ENCODE assay signal across 8 cellular contexts in genomic region chr17:47253541-47254402, GRCh38. TPM values are rescaled to one million over a fixed set of nuclear protein-coding genes. Genes with fewer than 3 reads are reported as not detected.
DNase-seq lines count a peak whose midpoint lies in the region; ATAC-seq, FAIRE-seq and TF ChIP-seq lines count a peak whose summit lies in the region.

Gene ITGB3, plus strand, starts transcription at chr17:47253827. Its CDS starts 35 bp downstream, at chr17:47253862.

- DNase-seq in CMK (ENCODE audit: low read depth), result peak; percentile 66
- DNase-seq in SJSA1 (ENCODE audit: low read depth in 1 of 2, low spot score in 2 of 2), result peak; percentile 91 to 92
- DNase-seq in activated naive CD4-positive, alpha-beta T cell (lab: John Stamatoyannopoulos, UW), result peak in 3 of 4 experiments; percentile 5 to 48 (median 25)
- DNase-seq in glutamatergic neuron, result peak; percentile 88
- peak; percentile 53 to 89 (median 70) for DNase-seq in pancreas
- DNase-seq in tibial artery, result peak; percentile 75 to 89

- intact Hi-C loops in pancreas (cut with DNase I) (no loop called here), tibial artery (cut with DNase I; ENCODE audit: low total_unique reads) (no loop called here)

- no peak within 1 kb of the TSS for H3K9ac ChIP-seq in HUES48 (ENCODE audit: low read depth, low read length)

- H3K36me3 ChIP-seq in HUES48 (ENCODE audit: control insufficient read depth, insufficient read depth, low read length) (no peaks in the 10 kb centered on the region), SJSA1 (peaks cover 34% of the 10 kb centered on the region), pancreas (no peaks in the 10 kb centered on the region), tibial artery (no peaks in the 10 kb centered on the region)

- peaks cover 3% of the 10 kb centered on the region for H3K9me3 Mint-ChIP-seq in glutamatergic neuron (ENCODE audit: unreplicated experiment)

- H3K27ac ChIP-seq in HUES48 (ENCODE audit: low read depth, low read length), result no peak within 1 kb of the TSS
- peak within 1 kb of the TSS; percentile 93 for H3K27ac ChIP-seq in SJSA1
- no peak within 1 kb of the TSS for H3K27ac ChIP-seq in pancreas
- peak within 1 kb of the TSS; percentile 95 to 96 for H3K27ac ChIP-seq in tibial artery

- TF ChIP-seq CTCF in glutamatergic neuron (IDR thresholded peaks at IDR 0.05; ENCODE audit: partially characterized antibody, unreplicated experiment), result no peak
- TF ChIP-seq CTCF in pancreas (IDR thresholded peaks at IDR 0.05), result peak in 1 of 4 donors; percentile 9
- peak; percentile 48 to 51 for TF ChIP-seq CTCF in tibial artery (IDR thresholded peaks at IDR 0.05)

- peaks cover 58% of the 10 kb centered on the region for H3K27me3 ChIP-seq in HUES48 (ENCODE audit: control insufficient read depth, insufficient read depth, low read length)
- no peaks in the 10 kb centered on the region for H3K27me3 ChIP-seq in SJSA1 (replicated peaks)
- peaks cover 0 to 13% (median 0%) of the 10 kb centered on the region in 4 donors for H3K27me3 ChIP-seq in pancreas
- no peaks in the 10 kb centered on the region for H3K27me3 ChIP-seq in tibial artery

- peak within 1 kb of the TSS; percentile 65 for H3K4me3 ChIP-seq in HUES48 (ENCODE audit: low read depth, low read length)
- H3K4me3 ChIP-seq in SJSA1, result peak within 1 kb of the TSS; percentile 97
- H3K4me3 ChIP-seq in pancreas, result peak within 1 kb of the TSS; percentile 21 to 69 (median 59)
- H3K4me3 ChIP-seq in tibial artery, result peak within 1 kb of the TSS; percentile 82 to 96

- peaks cover 19% of the 10 kb centered on the region for H3K4me1 ChIP-seq in HUES48 (ENCODE audit: control insufficient read depth, insufficient read depth, low read length)
- peaks cover 55% of the 10 kb centered on the region for H3K4me1 ChIP-seq in SJSA1 (replicated peaks)
- peaks cover 0 to 5% (median 5%) of the 10 kb centered on the region in 3 donors for H3K4me1 ChIP-seq in pancreas
- H3K4me1 ChIP-seq in tibial artery, result peaks cover 0 to 51% (median 36%) of the 10 kb centered on the region in 4 donors

- H3K4me1 Mint-ChIP-seq in glutamatergic neuron (ENCODE audit: low read depth, unreplicated experiment), result peaks cover 2% of the 10 kb centered on the region

- H3K9me3 ChIP-seq in HUES48 (ENCODE audit: control insufficient read depth, insufficient read depth, low read length) (no peaks in the 10 kb centered on the region), SJSA1 (replicated peaks) (no peaks in the 10 kb centered on the region), pancreas (no peaks in the 10 kb centered on the region), tibial artery (no peaks in the 10 kb centered on the region)

- ATAC-seq in GM19463 (IDR thresholded peaks at IDR 0.05; ENCODE audit: unreplicated experiment) (peak; percentile 87), pancreas (peak; percentile 94 to 98 (median 96))

- no peak within 1 kb of the TSS for H3K27ac Mint-ChIP-seq in glutamatergic neuron (ENCODE audit: unreplicated experiment)

- H3K36me3 Mint-ChIP-seq in glutamatergic neuron (ENCODE audit: unreplicated experiment), result peaks cover 4% of the 10 kb centered on the region

- FAIRE-seq in pancreas (lab: Jason Lieb, UNC), result no peak

- H3K4me3 Mint-ChIP-seq in glutamatergic neuron (ENCODE audit: unreplicated experiment), result peak within 1 kb of the TSS; percentile 93

- WGBS in pancreas, 2 donors, result 2 to 3% methylated on average over 70 to 112 of the region's 112 CpGs

- peaks cover 22% of the 10 kb centered on the region for H3K27me3 Mint-ChIP-seq in glutamatergic neuron (ENCODE audit: unreplicated experiment)

RNA-seq across cellular contexts. Expression of gene ITGB3, which starts in this region (rescaled TPM):
- 164 and 202 TPM in 2 replicates for total RNA-seq in SJSA1 (2014; rRNA removed; shearing (Covaris generic))
- total RNA-seq in glutamatergic neuron (ENCODE audit: unreplicated experiment) (not detected), pancreas (1 to 10 TPM in 2 of 6 donors, under 1 TPM in 4; 0.28 to 2.3 (median 0.77) TPM)
- under 1 TPM; 0.09 to 0.72 TPM for polyA plus RNA-seq in pancreas

Comparison
In these comparisons a context has a peak if more than half of its experiments do, and no peak if none do; other contexts are left out.
1. RNA of gene ITGB3 (total RNA-seq): 164 to 202 TPM in SJSA1; 0.28 to 2.3 TPM in pancreas and not detected in glutamatergic neuron (single experiment); every median in the first group is over 10 times any median in the second.
2. Peak in DNase-seq in glutamatergic neuron; RNA of the gene not detected or under 1 TPM.
3. DNase-seq: peak in every context shown above with its lines; median percentile 92 in SJSA1; 88 in glutamatergic neuron; 82 in tibial artery; 70 in pancreas; 66 in CMK; 25 in activated naive CD4-positive, alpha-beta T cell.
4. H3K27ac ChIP-seq: peak in SJSA1 (single experiment) and tibial artery (2 of 2); none in HUES48 (single experiment) and pancreas (0 of 4).
5. Peak in every context shown above with its lines, with median percentiles within 50 percentile points of each other: H3K4me3 ChIP-seq.